Comparison of ENCODE assay signal across 12 cellular contexts in genomic region chr2:120108749-120109148, GRCh38.
DNase-seq lines count a peak whose midpoint lies in the region; ATAC-seq and TF ChIP-seq lines count a peak whose summit lies in the region.
"Had no signal": no experiment of that assay in that cellular context is flagged by ENCODE, and none has a peak within 500 bp of the region (broad histone marks: within the 10 kb centered on the region; RNA-seq: fewer than 3 reads in every experiment).

No MANE protein-coding gene starts in this region.

- peaks cover 35% of the 10 kb centered on the region for H3K4me1 Mint-ChIP-seq in endothelial cell (ENCODE audit: unreplicated experiment)

- POLR2A ChIA-PET in RWPE1 (lab: Yijun Ruan, JAX; ENCODE audit: low non-redundant PET), result no interaction called here

- no peak overlapping the region for H3K27ac ChIP-seq in RWPE1

- H3K36me3 Mint-ChIP-seq in endothelial cell (ENCODE audit: low read depth, unreplicated experiment), result peaks cover 11% of the 10 kb centered on the region

- H3K4me1 ChIP-seq in BE2C, result peaks cover 17% of the 10 kb centered on the region

- ATAC-seq in sciatic nerve (peak; percentile 11), HG02763 (IDR thresholded peaks at IDR 0.05; ENCODE audit: unreplicated experiment) (no peak)

- no peak for TF ChIP-seq CTCF in RWPE1 (conservative IDR thresholded peaks at IDR 0.05; ENCODE audit: low read depth)
- no peak for TF ChIP-seq CTCF in endothelial cell (IDR thresholded peaks at IDR 0.05; ENCODE audit: unreplicated experiment)
- no peak for TF ChIP-seq CTCF in BE2C (IDR thresholded peaks at IDR 0.05; ENCODE audit: low read depth, low read length)

- CTCF ChIA-PET in RWPE1 (lab: Yijun Ruan, JAX), result no interaction called here

- H3K9me3 ChIP-seq in BE2C, result no peaks in the 10 kb centered on the region

- intact Hi-C loops in sciatic nerve (cut with DNase I), result no loop called here

- no peaks in the 10 kb centered on the region for H3K27me3 ChIP-seq in BE2C

- no peak overlapping the region for H3K4me3 Mint-ChIP-seq in endothelial cell (ENCODE audit: unreplicated experiment)

- DNase-seq in ELR (ENCODE audit: low read depth), result peak; percentile 79
- DNase-seq in RWPE1 (ENCODE audit: low spot score), result peak; percentile 62
- DNase-seq in endothelial cell (ENCODE audit: low spot score), result no peak
- DNase-seq in sciatic nerve (ENCODE audit: low spot score), result no peak
- no peak for DNase-seq in stimulated activated CD4-positive, alpha-beta T cell treated with anti-CD3 and anti-CD28 coated beads, Interleukin-2, amount 100 ng/mL, for 24 hours
- DNase-seq in H4 (ENCODE audit: low spot score), result no peak
- DNase-seq in BE2C, result no peak
- DNase-seq: activated CD8-positive, alpha-beta memory T cell treated with anti-CD3 and anti-CD28 coated beads for 24 hours; anterior cingulate cortex; kidney; stimulated activated CD4-positive, alpha-beta T cell treated with anti-CD3 and anti-CD28 coated beads, Interleukin-12 subunit alpha, Interleukin-12 subunit beta, amount 100 ng/mL, for 4 hours had no signal

- no peaks in the 10 kb centered on the region; the same call in 1 of the 2 replicates for H3K36me3 ChIP-seq in BE2C

- no peak overlapping the region for H3K4me3 ChIP-seq in BE2C (ENCODE audit: low read depth, low read length)

- H3K27me3 Mint-ChIP-seq in endothelial cell (ENCODE audit: unreplicated experiment), result peaks cover 3% of the 10 kb centered on the region

- peak overlapping the region; percentile 39 for H3K27ac Mint-ChIP-seq in endothelial cell (ENCODE audit: unreplicated experiment)

- no peaks in the 10 kb centered on the region for H3K9me3 Mint-ChIP-seq in endothelial cell (ENCODE audit: unreplicated experiment)

Comparison
In these comparisons a context has a peak if more than half of its experiments do, and no peak if none do; other contexts are left out.
1. DNase-seq: peak in ELR (single experiment) and RWPE1 (single experiment); none in endothelial cell (single experiment), sciatic nerve (single experiment), stimulated activated CD4-positive, alpha-beta T cell treated with anti-CD3 and anti-CD28 coated beads, Interleukin-2, amount 100 ng/mL, for 24 hours (0 of 2), H4 (single experiment) and BE2C (single experiment).